Comparison of ENCODE assay signal across 35 cellular contexts in genomic region chr12:106679576-106679975, GRCh38.
"Had no signal": no experiment of that assay in that cellular context is flagged by ENCODE, and none has a peak within 500 bp of the region (broad histone marks: within the 10 kb centered on the region; RNA-seq: fewer than 3 reads in every experiment).

No MANE protein-coding gene starts in this region.

- H3K9me3 ChIP-seq: MG63 had no signal

- H3K27me3 ChIP-seq: MG63 had no signal

- H3K4me3 ChIP-seq: MG63 had no signal

- DNase-seq: Karpas-422, Kasumi-1, MG63, MM.1S, MV-4-11, NCI-H1048, NCI-H1092, NCI-H1092 treated with DMSO at 0.1 percent for 48 hours, NCI-H1105, NCI-H1105 treated with DMSO at 0.1 percent for 48 hours, NCI-H1417, NCI-H1417 treated with DMSO at 0.1 percent for 48 hours, NCI-H1436, NCI-H1436 treated with DMSO at 0.1 percent for 48 hours, NCI-H146, NCI-H1694, NCI-H1694 treated with DMSO at 0.1 percent for 48 hours, NCI-H187, NCI-H1930, NCI-H2029, NCI-H2029 treated with DMSO at 0.1 percent for 48 hours, NCI-H2081, NCI-H2081 treated with DMSO at 0.1 percent for 48 hours, NCI-H2107, NCI-H2171, NCI-H2171 treated with DMSO at 0.1 percent for 48 hours, NCI-H2227 treated with DMSO at 0.1 percent for 48 hours, NCI-H226, NCI-H345, NCI-H446, NCI-H446 treated with DMSO at 0.1 percent for 48 hours, NCI-H510A, NCI-H510A treated with DMSO at 0.1 percent for 48 hours, NCI-H524, NCI-H524 treated with DMSO at 0.1 percent for 48 hours had no signal

- H3K36me3 ChIP-seq: MG63 had no signal
